Comparison of ENCODE assay signal across 17 cellular contexts in genomic region chr9:71072587-71072986, GRCh38. TPM values are rescaled to one million over a fixed set of nuclear protein-coding genes. Genes with fewer than 3 reads are reported as not detected.
DNase-seq lines count a peak whose midpoint lies in the region.
"Had no signal": no experiment of that assay in that cellular context is flagged by ENCODE, and none has a peak within 500 bp of the region (broad histone marks: within the 10 kb centered on the region; RNA-seq: fewer than 3 reads in every experiment).

No MANE protein-coding gene starts in this region.

- peak; percentile 1 for DNase-seq in EL
- DNase-seq in astrocyte of the hippocampus (ENCODE audit: low read depth, low spot score) = peak; percentile 9
- peak; percentile 8 for DNase-seq in myocyte (ENCODE audit: low read depth)
- DNase-seq in NCI-H82 (lab: John Stamatoyannopoulos, UW) = no peak
- DNase-seq in kidney tubule cell (ENCODE audit: low spot score) = no peak
- DNase-seq in globus pallidus (ENCODE audit: low spot score) = no peak
- DNase-seq: ACHN; AML-193; CD4-positive, alpha-beta memory T cell; DMS153; DMS79 treated with DMSO at 0.1 percent for 48 hours; HCEC 1CT; HFFc6; KBM-7 had no signal

RNA-seq across cellular contexts. Expression of gene TRPM3, which starts 48.8 kb away (rescaled TPM):
- 0.36 and 0.45 TPM in 2 replicates for total RNA-seq in myocyte
- polyA plus RNA-seq in myocyte (2012) = 0.09 TPM
- total RNA-seq: CD4-positive, alpha-beta memory T cell; HepG2 had no signal
- polyA plus RNA-seq: CD14-positive monocyte; CD4-positive, alpha-beta memory T cell; HepG2; IgD-negative memory B cell had no signal

Comparison
In these comparisons a context has a peak if more than half of its experiments do, and no peak if none do; other contexts are left out.
1. DNase-seq: peak in EL (single experiment), astrocyte of the hippocampus (single experiment) and myocyte (single experiment); none in NCI-H82 (single experiment), kidney tubule cell (single experiment) and globus pallidus (single experiment).